In genomic region chr9:113844466-113844865, GRCh38 we compare ENCODE assay signal across 21 cellular contexts.
"Had no signal": no experiment of that assay in that cellular context is flagged by ENCODE, and none has a peak within 500 bp of the region (broad histone marks: within the 10 kb centered on the region; RNA-seq: fewer than 3 reads in every experiment).

No MANE protein-coding gene starts in this region.

- H3K4me2 ChIP-seq: smooth muscle cell had no signal

- H3K36me3 ChIP-seq: ovary, right lobe of liver, upper lobe of left lung, WERI-Rb-1 had no signal

- H3K9me3 ChIP-seq: ovary, right lobe of liver, testis had no signal

- H3K4me1 ChIP-seq: psoas muscle, right lobe of liver, testis, upper lobe of left lung had no signal

- H3K4me3 ChIP-seq: coronary artery, ovary, psoas muscle, right lobe of liver, smooth muscle cell, testis, upper lobe of left lung had no signal

- ATAC-seq: left ventricle myocardium superior; naive thymus-derived CD8-positive, alpha-beta T cell; psoas muscle; right lobe of liver; stimulated activated naive CD8-positive, alpha-beta T cell treated with anti-CD3 and anti-CD28 coated beads, Interleukin-15, amount 100 ng/mL, for 72 hours had no signal

- H3K4me3 Mint-ChIP-seq: activated naive CD8-positive, alpha-beta T cell treated with anti-CD3 and anti-CD28 coated beads, Interleukin-2, amount 10 ng/mL, durations not matched to agents 7 days and 5 days; activated T-helper 1 cell treated with anti-CD3 and anti-CD28 coated beads, Interleukin-12 subunit alpha, Interleukin-12 subunit beta, Interleukin-2, Interleukin-4 antibody, amounts not matched to agents 30 ng/mL and 10 ng/mL and 1 ng/mL, durations not matched to agents 14 hours and 24 hours and 36 hours; brain; immature natural killer cell; naive thymus-derived CD8-positive, alpha-beta T cell; stimulated activated naive CD8-positive, alpha-beta T cell treated with anti-CD3 and anti-CD28 coated beads, Interleukin-15, amount 100 ng/mL, for 72 hours had no signal

- H3K27me3 ChIP-seq: ovary, right lobe of liver, testis, upper lobe of left lung had no signal

- H3K27ac Mint-ChIP-seq: activated naive CD8-positive, alpha-beta T cell treated with anti-CD3 and anti-CD28 coated beads, Interleukin-2, amount 10 ng/mL, durations not matched to agents 7 days and 5 days; activated T-helper 1 cell treated with anti-CD3 and anti-CD28 coated beads, Interleukin-12 subunit alpha, Interleukin-12 subunit beta, Interleukin-2, Interleukin-4 antibody, amounts not matched to agents 30 ng/mL and 10 ng/mL and 1 ng/mL, durations not matched to agents 14 hours and 24 hours and 36 hours; brain; immature natural killer cell; naive thymus-derived CD8-positive, alpha-beta T cell; stimulated activated naive CD8-positive, alpha-beta T cell treated with anti-CD3 and anti-CD28 coated beads, Interleukin-15, amount 100 ng/mL, for 72 hours had no signal

- H3K36me3 Mint-ChIP-seq: activated naive CD8-positive, alpha-beta T cell treated with anti-CD3 and anti-CD28 coated beads, Interleukin-2, amount 10 ng/mL, durations not matched to agents 7 days and 5 days; brain had no signal

- H3K27me3 Mint-ChIP-seq: stimulated activated naive CD8-positive, alpha-beta T cell treated with anti-CD3 and anti-CD28 coated beads, Interleukin-15, amount 100 ng/mL, for 72 hours had no signal

- H3K9me3 Mint-ChIP-seq: activated naive CD8-positive, alpha-beta T cell treated with anti-CD3 and anti-CD28 coated beads, Interleukin-2, amount 10 ng/mL, durations not matched to agents 7 days and 5 days; activated T-helper 1 cell treated with anti-CD3 and anti-CD28 coated beads, Interleukin-12 subunit alpha, Interleukin-12 subunit beta, Interleukin-2, Interleukin-4 antibody, amounts not matched to agents 30 ng/mL and 10 ng/mL and 1 ng/mL, durations not matched to agents 14 hours and 24 hours and 36 hours had no signal

- H3K27ac ChIP-seq: coronary artery, ovary, psoas muscle, right lobe of liver, testis, upper lobe of left lung, WERI-Rb-1 had no signal

- H3K4me1 Mint-ChIP-seq: activated naive CD8-positive, alpha-beta T cell treated with anti-CD3 and anti-CD28 coated beads, Interleukin-2, amount 10 ng/mL, durations not matched to agents 7 days and 5 days; brain; immature natural killer cell; naive thymus-derived CD8-positive, alpha-beta T cell; stimulated activated naive CD8-positive, alpha-beta T cell treated with anti-CD3 and anti-CD28 coated beads, Interleukin-15, amount 100 ng/mL, for 72 hours had no signal

- DNase-seq: activated CD4-positive, alpha-beta T cell treated with anti-CD3 and anti-CD28 coated beads for 1 hour; activated naive CD4-positive, alpha-beta T cell; activated naive CD8-positive, alpha-beta T cell treated with anti-CD3 and anti-CD28 coated beads, Interleukin-2, amount 10 ng/mL, durations not matched to agents 7 days and 5 days; activated T-cell treated with anti-CD3 and anti-CD28 coated beads for 4 hours; caudate nucleus; erythroblast; immature natural killer cell; left ventricle myocardium superior; naive thymus-derived CD8-positive, alpha-beta T cell; ovary; psoas muscle; right lobe of liver; stimulated activated CD4-positive, alpha-beta T cell treated with anti-CD3 and anti-CD28 coated beads, Interleukin-4, amount 100 ng/mL, for 1 hour; stimulated activated naive CD8-positive, alpha-beta T cell treated with anti-CD3 and anti-CD28 coated beads, Interleukin-15, amount 100 ng/mL, for 72 hours; testis; upper lobe of left lung; WERI-Rb-1 had no signal
